19 cellular contexts compared by ENCODE assay signal in genomic region chr1:227167276-227167829, GRCh38.
"Had no signal": no experiment of that assay in that cellular context is flagged by ENCODE, and none has a peak within 500 bp of the region (broad histone marks: within the 10 kb centered on the region; RNA-seq: fewer than 3 reads in every experiment).

No MANE protein-coding gene starts in this region.

- H3K27me3 Mint-ChIP-seq: dendritic cell treated with granulocyte-macrophage colony-stimulating factor and Interleukin-4, amounts not matched to agents 40 ng/mL and 50 ng/mL, for 4 days had no signal

- DNase-seq: esophagus squamous epithelium; foreskin fibroblast; glutamatergic neuron; islet precursor cell; mammary epithelial cell; mucosa of descending colon; naive thymus-derived CD8-positive, alpha-beta T cell; ovary; sigmoid colon; stimulated activated CD4-positive, alpha-beta T cell treated with anti-CD3 and anti-CD28 coated beads, Interleukin-2, amount 100 ng/mL, for 24 hours; stimulated activated CD4-positive, alpha-beta T cell treated with anti-CD3 and anti-CD28 coated beads, Interleukin-4, amount 100 ng/mL, for 4 hours; stimulated activated naive CD4-positive, alpha-beta T cell treated with Interleukin-2 at 50 U/mL for 16 hours; trophoblast cell had no signal

- H3K36me3 Mint-ChIP-seq: naive thymus-derived CD8-positive, alpha-beta T cell had no signal

- H3K4me3 ChIP-seq: esophagus squamous epithelium, gastroesophageal sphincter, mucosa of descending colon, ovary, right atrium auricular region, sigmoid colon, skin epidermis had no signal

- H3K27me3 ChIP-seq: esophagus squamous epithelium, gastroesophageal sphincter, ovary, right atrium auricular region, sigmoid colon had no signal

- H3K4me1 ChIP-seq: esophagus squamous epithelium had no signal

- H3K4me3 Mint-ChIP-seq: dendritic cell treated with granulocyte-macrophage colony-stimulating factor and Interleukin-4, amounts not matched to agents 40 ng/mL and 50 ng/mL, for 4 days; naive thymus-derived CD8-positive, alpha-beta T cell; neural crest cell had no signal

- H3K9me3 Mint-ChIP-seq: dendritic cell treated with granulocyte-macrophage colony-stimulating factor and Interleukin-4, amounts not matched to agents 40 ng/mL and 50 ng/mL, for 4 days; naive thymus-derived CD8-positive, alpha-beta T cell; neural crest cell had no signal

- H3K27ac Mint-ChIP-seq: dendritic cell treated with granulocyte-macrophage colony-stimulating factor and Interleukin-4, amounts not matched to agents 40 ng/mL and 50 ng/mL, for 4 days had no signal

- H3K9me3 ChIP-seq: esophagus squamous epithelium, gastroesophageal sphincter, mucosa of descending colon, ovary, right atrium auricular region, sigmoid colon had no signal

- H3K27ac ChIP-seq: esophagus squamous epithelium, gastroesophageal sphincter, ovary, right atrium auricular region, sigmoid colon, skin epidermis had no signal

- H3K36me3 ChIP-seq: esophagus squamous epithelium, gastroesophageal sphincter, ovary, right atrium auricular region, sigmoid colon had no signal

- H3K4me1 Mint-ChIP-seq: neural crest cell had no signal

- ATAC-seq: gastroesophageal sphincter; left lobe of liver; mucosa of descending colon; naive thymus-derived CD8-positive, alpha-beta T cell had no signal
